Comparison of ENCODE assay signal across 8 cellular contexts in the genomic region with DNA sequence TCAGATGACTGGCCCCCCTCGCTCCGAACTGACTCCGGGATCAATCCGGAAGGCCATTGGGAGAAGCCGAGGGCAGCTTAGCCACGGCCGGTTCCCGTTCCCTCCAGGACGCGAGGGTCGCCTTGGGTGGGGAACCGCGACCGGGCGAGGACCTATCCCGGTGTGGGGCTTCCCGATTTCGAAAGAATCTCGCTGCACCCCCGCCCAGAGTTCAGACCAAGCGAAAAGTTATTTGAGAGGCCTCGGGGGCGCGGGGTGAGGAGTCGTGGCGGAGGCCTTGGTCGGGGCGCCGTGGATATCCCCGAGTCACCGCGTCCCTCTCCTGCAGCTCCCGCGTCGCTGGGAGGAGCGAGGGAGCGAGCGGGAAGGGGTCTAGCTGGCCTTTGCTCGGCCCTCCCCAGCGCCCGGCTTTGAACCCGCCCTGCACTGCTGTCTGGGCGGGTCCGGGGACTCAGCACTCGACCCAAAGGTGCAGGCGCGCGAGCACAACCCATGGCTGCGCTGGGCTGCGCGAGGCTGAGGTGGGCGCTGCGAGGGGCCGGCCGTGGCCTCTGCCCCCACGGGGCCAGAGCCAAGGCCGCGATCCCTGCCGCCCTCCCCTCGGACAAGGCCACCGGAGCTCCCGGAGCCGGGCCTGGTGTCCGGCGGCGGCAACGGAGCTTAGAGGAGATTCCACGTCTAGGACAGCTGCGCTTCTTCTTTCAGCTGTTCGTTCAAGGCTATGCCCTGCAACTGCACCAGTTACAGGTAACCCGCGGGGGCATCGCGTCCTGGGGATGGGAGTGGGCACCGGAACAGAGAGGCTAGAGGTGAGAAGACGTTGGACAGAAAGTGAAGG. TPM values are rescaled to one million over a fixed set of nuclear protein-coding genes. Genes with fewer than 3 reads are reported as not detected.
A peak's percentile ranks its signal among the peaks of the same experiment; 100 is the strongest.
DNase-seq lines count a peak whose midpoint lies in the region; ATAC-seq and TF ChIP-seq lines count a peak whose summit lies in the region.

A gene (plus strand): TSS at position 457 of the 838 bp plus-strand sequence. CDS start 36 bp downstream, at position 493.

- peaks cover 22% of the 10 kb centered on the region for H3K27me3 Mint-ChIP-seq in dendritic cell treated with granulocyte-macrophage colony-stimulating factor and Interleukin-4, amounts not matched to agents 40 ng/mL and 50 ng/mL, for 4 days
- peaks cover 49 to 59% of the 10 kb centered on the region in 2 donors for H3K27me3 Mint-ChIP-seq in stimulated activated naive B cell treated with anti-CD40 and anti-IgM and Interleukin-4, amounts not matched to agents 10 μg/mL and 1 μg/mL and 100 μg/mL, for 72 hours
- peaks cover 46% of the 10 kb centered on the region for H3K27me3 Mint-ChIP-seq in activated CD4-positive, alpha-beta T cell treated with anti-CD3 and anti-CD28 coated beads, Interleukin-2, amount 10 ng/mL, durations not matched to agents 7 days and 5 days

- peaks cover 28% of the 10 kb centered on the region for H3K4me1 Mint-ChIP-seq in dendritic cell treated with granulocyte-macrophage colony-stimulating factor and Interleukin-4, amounts not matched to agents 40 ng/mL and 50 ng/mL, for 4 days (ENCODE audit: low read depth)
- H3K4me1 Mint-ChIP-seq in stimulated activated naive B cell treated with anti-CD40 and anti-IgM and Interleukin-4, amounts not matched to agents 10 μg/mL and 1 μg/mL and 100 μg/mL, for 72 hours = peaks cover 3 to 6% of the 10 kb centered on the region in 2 donors
- H3K4me1 Mint-ChIP-seq in activated CD4-positive, alpha-beta T cell treated with anti-CD3 and anti-CD28 coated beads, Interleukin-2, amount 10 ng/mL, durations not matched to agents 7 days and 5 days = no peaks in the 10 kb centered on the region

- peak within 1 kb of the TSS; percentile 68 for H3K4me3 ChIP-seq in AG04450 (ENCODE audit: low read depth, low read length)

- DNase-seq in AG04450 (ENCODE audit: low read depth, low spot score) (no peak), HuH-7 (ENCODE audit: low spot score) (peak; percentile 76), left lobe of liver (ENCODE audit: low spot score) (peak; percentile 90)
- DNase-seq in stimulated activated naive B cell treated with anti-CD40 and anti-IgM and Interleukin-4, amounts not matched to agents 10 μg/mL and 1 μg/mL and 100 μg/mL, for 72 hours = no peak
- no peak for DNase-seq in activated CD4-positive, alpha-beta T cell treated with anti-CD3 and anti-CD28 coated beads, Interleukin-2, amount 10 ng/mL, durations not matched to agents 7 days and 5 days

- peaks cover 12% of the 10 kb centered on the region for H3K36me3 Mint-ChIP-seq in dendritic cell treated with granulocyte-macrophage colony-stimulating factor and Interleukin-4, amounts not matched to agents 40 ng/mL and 50 ng/mL, for 4 days (ENCODE audit: low read depth)
- peaks cover 21 to 30% of the 10 kb centered on the region in 2 donors for H3K36me3 Mint-ChIP-seq in stimulated activated naive B cell treated with anti-CD40 and anti-IgM and Interleukin-4, amounts not matched to agents 10 μg/mL and 1 μg/mL and 100 μg/mL, for 72 hours
- H3K36me3 Mint-ChIP-seq in activated CD4-positive, alpha-beta T cell treated with anti-CD3 and anti-CD28 coated beads, Interleukin-2, amount 10 ng/mL, durations not matched to agents 7 days and 5 days (ENCODE audit: low read depth) = no peaks in the 10 kb centered on the region

- H3K27ac Mint-ChIP-seq in dendritic cell treated with granulocyte-macrophage colony-stimulating factor and Interleukin-4, amounts not matched to agents 40 ng/mL and 50 ng/mL, for 4 days = peak within 1 kb of the TSS; percentile 85
- no peak within 1 kb of the TSS for H3K27ac Mint-ChIP-seq in stimulated activated naive B cell treated with anti-CD40 and anti-IgM and Interleukin-4, amounts not matched to agents 10 μg/mL and 1 μg/mL and 100 μg/mL, for 72 hours
- no peak within 1 kb of the TSS for H3K27ac Mint-ChIP-seq in activated CD4-positive, alpha-beta T cell treated with anti-CD3 and anti-CD28 coated beads, Interleukin-2, amount 10 ng/mL, durations not matched to agents 7 days and 5 days

- peaks cover 14% of the 10 kb centered on the region for H3K9me3 Mint-ChIP-seq in dendritic cell treated with granulocyte-macrophage colony-stimulating factor and Interleukin-4, amounts not matched to agents 40 ng/mL and 50 ng/mL, for 4 days
- H3K9me3 Mint-ChIP-seq in stimulated activated naive B cell treated with anti-CD40 and anti-IgM and Interleukin-4, amounts not matched to agents 10 μg/mL and 1 μg/mL and 100 μg/mL, for 72 hours = peaks cover 8 to 14% of the 10 kb centered on the region in 2 donors
- peaks cover 13% of the 10 kb centered on the region for H3K9me3 Mint-ChIP-seq in activated CD4-positive, alpha-beta T cell treated with anti-CD3 and anti-CD28 coated beads, Interleukin-2, amount 10 ng/mL, durations not matched to agents 7 days and 5 days

- POLR2A ChIA-PET in AG04450 (lab: Yijun Ruan, JAX) = interaction anchor here (1.4 kb wide), 1 partner anchor 50 kb away, joined by 4 read pairs; no protein-coding TSS in a partner anchor
- POLR2A ChIA-PET in activated CD4-positive, alpha-beta T cell treated with anti-CD3 and anti-CD28 coated beads, Interleukin-2, amount 10 ng/mL, durations not matched to agents 7 days and 5 days (lab: Charles Lee) = no interaction called here

- intact Hi-C loops in dendritic cell treated with granulocyte-macrophage colony-stimulating factor and Interleukin-4, amounts not matched to agents 40 ng/mL and 50 ng/mL, for 4 days (cut with micrococcal nuclease) = loop anchor here (10.0 kb wide), 1 partner anchor 47 kb away; no protein-coding TSS in a partner anchor

- TF ChIP-seq CTCF in AG04450 (IDR thresholded peaks at IDR 0.05; ENCODE audit: low read depth, low read length) = no peak

- peak within 1 kb of the TSS; percentile 59 for H3K4me3 Mint-ChIP-seq in dendritic cell treated with granulocyte-macrophage colony-stimulating factor and Interleukin-4, amounts not matched to agents 40 ng/mL and 50 ng/mL, for 4 days
- H3K4me3 Mint-ChIP-seq in stimulated activated naive B cell treated with anti-CD40 and anti-IgM and Interleukin-4, amounts not matched to agents 10 μg/mL and 1 μg/mL and 100 μg/mL, for 72 hours = peak within 1 kb of the TSS in 1 of 2 donors; percentile 58
- H3K4me3 Mint-ChIP-seq in activated CD4-positive, alpha-beta T cell treated with anti-CD3 and anti-CD28 coated beads, Interleukin-2, amount 10 ng/mL, durations not matched to agents 7 days and 5 days = no peak within 1 kb of the TSS

- H3K9me3 ChIP-seq in AG04450 (ENCODE audit: control insufficient read depth, insufficient read depth, low read length) = peaks cover 11% of the 10 kb centered on the region

- CTCF ChIA-PET in AG04450 (lab: Charles Lee) = interaction anchor here (0.9 to 2.4 kb wide), 2 partner anchors 65 to 72 kb away, joined by 5 to 7 read pairs; a partner anchor contains a TSS
- CTCF ChIA-PET in activated CD4-positive, alpha-beta T cell treated with anti-CD3 and anti-CD28 coated beads, Interleukin-2, amount 10 ng/mL, durations not matched to agents 7 days and 5 days (lab: Charles Lee) = interaction anchor here (0.8 to 1.2 kb wide), 2 partner anchors 8 to 66 kb away, joined by 3 read pairs; no protein-coding TSS in a partner anchor

- no peaks in the 10 kb centered on the region for H3K27me3 ChIP-seq in AG04450 (ENCODE audit: control insufficient read depth, insufficient read depth, low read length)

- peak; percentile 93 for ATAC-seq in left lobe of liver
- peak; percentile 31 for ATAC-seq in stimulated activated naive B cell treated with anti-CD40 and anti-IgM and Interleukin-4, amounts not matched to agents 10 μg/mL and 1 μg/mL and 100 μg/mL, for 72 hours (replicated peaks)
- no peak for ATAC-seq in GM18520 (IDR thresholded peaks at IDR 0.05; ENCODE audit: unreplicated experiment)
- no peak for ATAC-seq in HG03457 (IDR thresholded peaks at IDR 0.05; ENCODE audit: unreplicated experiment)

- H3K27ac ChIP-seq in AG04450 (ENCODE audit: low read depth, low read length) = peak within 1 kb of the TSS; percentile 11

RNA-seq across cellular contexts. Expression of the gene that starts here (rescaled TPM):
- polyA plus RNA-seq in AG04450 (2011; rRNA removed) = 25.6 and 31.0 TPM in 2 replicates
- polyA minus RNA-seq in AG04450 (2011; rRNA and poly(A)+ RNA removed) = 12.6 and 17.7 TPM in 2 replicates
- 263 TPM for total RNA-seq in left lobe of liver
- total RNA-seq in activated CD4-positive, alpha-beta T cell treated with anti-CD3 and anti-CD28 coated beads, Interleukin-2, amount 10 ng/mL, durations not matched to agents 7 days and 5 days = under 1 TPM; 0.08 to 0.22 TPM

Comparison
In these comparisons a context has a peak if more than half of its experiments do, and no peak if none do; other contexts are left out.
1. RNA of the gene that starts here (total RNA-seq): 263 TPM in left lobe of liver (single experiment); 0.08 to 0.22 TPM in activated CD4-positive, alpha-beta T cell treated with anti-CD3 and anti-CD28 coated beads, Interleukin-2, amount 10 ng/mL, durations not matched to agents 7 days and 5 days; every median in the first group is over 100 times any median in the second.
2. DNase-seq: peak in HuH-7 (single experiment) and left lobe of liver (single experiment); none in AG04450 (single experiment), stimulated activated naive B cell treated with anti-CD40 and anti-IgM and Interleukin-4, amounts not matched to agents 10 μg/mL and 1 μg/mL and 100 μg/mL, for 72 hours (single experiment) and activated CD4-positive, alpha-beta T cell treated with anti-CD3 and anti-CD28 coated beads, Interleukin-2, amount 10 ng/mL, durations not matched to agents 7 days and 5 days (single experiment).
3. ATAC-seq: peak in left lobe of liver (single experiment) and stimulated activated naive B cell treated with anti-CD40 and anti-IgM and Interleukin-4, amounts not matched to agents 10 μg/mL and 1 μg/mL and 100 μg/mL, for 72 hours (2 of 2); none in GM18520 (single experiment) and HG03457 (single experiment).